ENCODE assay signal across 24 cellular contexts in genomic region chr10:77576007-77576367, GRCh38.
A peak's percentile ranks its signal among the peaks of the same experiment; 100 is the strongest.
DNase-seq lines count a peak whose midpoint lies in the region; ATAC-seq and TF ChIP-seq lines count a peak whose summit lies in the region.
"Had no signal": no experiment of that assay in that cellular context is flagged by ENCODE, and none has a peak within 500 bp of the region (broad histone marks: within the 10 kb centered on the region; RNA-seq: fewer than 3 reads in every experiment).

No MANE protein-coding gene starts in this region.

- TF ChIP-seq CTCF in left lung (IDR thresholded peaks at IDR 0.05) = no peak
- TF ChIP-seq CTCF in stomach (IDR thresholded peaks at IDR 0.05) = no peak

- H3K9me3 ChIP-seq in esophagus (ENCODE audit: control insufficient read depth in 2 of 2, insufficient read depth in 1 of 2, low read depth in 1 of 2, low read length in 1 of 2) = no peaks in the 10 kb centered on the region
- no peaks in the 10 kb centered on the region for H3K9me3 ChIP-seq in left lung
- no peaks in the 10 kb centered on the region for H3K9me3 ChIP-seq in stomach
- H3K9me3 ChIP-seq in MG63 = no peaks in the 10 kb centered on the region
- H3K9me3 ChIP-seq: SJSA1 had no signal

- H3K36me3 ChIP-seq in esophagus (ENCODE audit: control insufficient read depth in 2 of 2, insufficient read depth in 2 of 2, low read length in 1 of 2) (no peaks in the 10 kb centered on the region), left lung (no peaks in the 10 kb centered on the region), stomach (no peaks in the 10 kb centered on the region), MG63 (peaks cover 15% of the 10 kb centered on the region)
- H3K36me3 ChIP-seq: SJSA1 had no signal

- 49 to 66% methylated on average over 4 of the region's 4 CpGs for WGBS in esophagus, 2 donors
- 82 to 90% (median 88%) methylated on average over 1 to 4 of the region's 4 CpGs for WGBS in stomach, 5 donors

- H3K4me3 ChIP-seq in esophagus (ENCODE audit: low read depth in 1 of 2, low read length in 2 of 2) (no peak overlapping the region), left lung (no peak overlapping the region), stomach (no peak overlapping the region), MG63 (no peak overlapping the region)
- H3K4me3 ChIP-seq: GM23338, K562, SJSA1 had no signal

- TF ChIP-seq POLR2A in stomach (IDR thresholded peaks at IDR 0.05) = no peak

- H3K27me3 ChIP-seq in esophagus (ENCODE audit: control insufficient read depth in 1 of 2, insufficient read depth in 2 of 2, low read length in 2 of 2) = no peaks in the 10 kb centered on the region
- H3K27me3 ChIP-seq in left lung = no peaks in the 10 kb centered on the region
- H3K27me3 ChIP-seq in stomach = no peaks in the 10 kb centered on the region
- H3K27me3 ChIP-seq in MG63 = no peaks in the 10 kb centered on the region
- H3K27me3 ChIP-seq: SJSA1 had no signal

- intact Hi-C loops in left lung (cut with DNase I) = no loop called here
- intact Hi-C loops in stomach (cut with DNase I; ENCODE audit: low total_unique reads) = no loop called here

- peak; percentile 34 for ATAC-seq in left lung
- ATAC-seq in GM21367 (IDR thresholded peaks at IDR 0.05; ENCODE audit: unreplicated experiment) = no peak
- ATAC-seq: GM23338, HepG2, K562, PC-3, Right ventricle myocardium inferior had no signal

- DNase-seq in left lung = no peak
- no peak for DNase-seq in stomach
- no peak for DNase-seq in MG63
- no peak for DNase-seq in cerebellum (ENCODE audit: low spot score)
- DNase-seq in SIG-M5 treated with dmso at 0.1 percent for 504 hours (lab: John Stamatoyannopoulos, UW; ENCODE audit: unreplicated experiment) = no peak
- DNase-seq: CD4-positive, alpha-beta memory T cell; DMS53; H9; Kasumi-1; MV-4-11; NCI-H1105; NCI-H1930; NCI-H2107; NCI-H524; NCI-H82; NK-92 treated with Interleukin-12 subunit alpha and Interleukin-12 subunit beta, amount 100 ng/mL, for 24 hours; PC-3 had no signal

- H3K27ac ChIP-seq in esophagus (ENCODE audit: low read depth in 2 of 2, low read length in 1 of 2) (peak overlapping the region; percentile 24 to 38), left lung (no peak overlapping the region), stomach (peak overlapping the region in 3 of 5 donors; percentile 7 to 69 (median 22))
- H3K27ac ChIP-seq: SJSA1 had no signal

- TF ChIP-seq EP300 in stomach (IDR thresholded peaks at IDR 0.05) = no peak

- H3K4me1 ChIP-seq in esophagus (ENCODE audit: control insufficient read depth in 2 of 2, insufficient read depth in 2 of 2, low read length in 1 of 2) (peaks cover 3 to 18% of the 10 kb centered on the region in 2 donors), left lung (no peaks in the 10 kb centered on the region), stomach (peaks cover 0 to 34% (median 14%) of the 10 kb centered on the region in 4 donors)

Comparison
In these comparisons a context has a peak if more than half of its experiments do, and no peak if none do; other contexts are left out.
1. H3K27ac ChIP-seq: peak in esophagus (2 of 2) and stomach (3 of 5); none in left lung (0 of 2).